ENCODE assay signal across 24 cellular contexts in genomic region chr7:158027646-158028045, GRCh38.
"Had no signal": no experiment of that assay in that cellular context is flagged by ENCODE, and none has a peak within 500 bp of the region (broad histone marks: within the 10 kb centered on the region; RNA-seq: fewer than 3 reads in every experiment).

No MANE protein-coding gene starts in this region.

- H3K4me1 Mint-ChIP-seq: activated B cell treated with CpG ODN at 0.5 μM for 24 hours; activated CD4-positive, alpha-beta T cell treated with anti-CD3 and anti-CD28 coated beads, Interleukin-2, amount 10 ng/mL, durations not matched to agents 24 days and 14 days; activated CD8-positive, alpha-beta memory T cell treated with anti-CD3 and anti-CD28 coated beads, Interleukin-2, amount 10 ng/mL, durations not matched to agents 7 days and 5 days; activated naive CD8-positive, alpha-beta T cell treated with anti-CD3 and anti-CD28 coated beads, Interleukin-2, amount 50 U/mL, for 24 hours had no signal

- H3K36me3 ChIP-seq: ascending aorta had no signal

- H3K4me1 ChIP-seq: ascending aorta, body of pancreas had no signal

- H3K4me3 Mint-ChIP-seq: activated B cell treated with CpG ODN at 0.5 μM for 24 hours; activated CD4-positive, alpha-beta T cell treated with anti-CD3 and anti-CD28 coated beads, Interleukin-2, amount 10 ng/mL, durations not matched to agents 24 days and 14 days; activated CD8-positive, alpha-beta memory T cell treated with anti-CD3 and anti-CD28 coated beads, Interleukin-2, amount 10 ng/mL, durations not matched to agents 7 days and 5 days; activated naive CD8-positive, alpha-beta T cell treated with anti-CD3 and anti-CD28 coated beads, Interleukin-2, amount 50 U/mL, for 24 hours; activated T-cell treated with anti-CD3 and anti-CD28 coated beads, Interleukin-2, amount 50 U/mL, for 24 hours; T-helper 17 cell had no signal

- H3K4me3 ChIP-seq: ascending aorta, body of pancreas, K562 had no signal

- H3K9me3 Mint-ChIP-seq: activated B cell treated with CpG ODN at 0.5 μM for 24 hours; activated CD4-positive, alpha-beta T cell treated with anti-CD3 and anti-CD28 coated beads, Interleukin-2, amount 10 ng/mL, durations not matched to agents 24 days and 14 days; activated naive CD4-positive, alpha-beta T cell treated with anti-CD3 and anti-CD28 coated beads, Interleukin-2, amount 50 U/mL, for 72 hours; activated naive CD8-positive, alpha-beta T cell treated with anti-CD3 and anti-CD28 coated beads, Interleukin-2, amount 50 U/mL, for 24 hours; activated T-cell treated with anti-CD3 and anti-CD28 coated beads, Interleukin-2, amount 50 U/mL, for 24 hours had no signal

- H3K36me3 Mint-ChIP-seq: activated CD8-positive, alpha-beta memory T cell treated with anti-CD3 and anti-CD28 coated beads, Interleukin-2, amount 10 ng/mL, durations not matched to agents 7 days and 5 days had no signal

- H3K27me3 Mint-ChIP-seq: activated B cell treated with CpG ODN at 0.5 μM for 24 hours; activated CD4-positive, alpha-beta T cell treated with anti-CD3 and anti-CD28 coated beads, Interleukin-2, amount 10 ng/mL, durations not matched to agents 24 days and 14 days; activated CD8-positive, alpha-beta memory T cell treated with anti-CD3 and anti-CD28 coated beads, Interleukin-2, amount 10 ng/mL, durations not matched to agents 7 days and 5 days; activated naive CD8-positive, alpha-beta T cell treated with anti-CD3 and anti-CD28 coated beads, Interleukin-2, amount 50 U/mL, for 24 hours had no signal

- H3K9me3 ChIP-seq: ascending aorta, body of pancreas had no signal

- DNase-seq: activated B cell treated with CpG ODN at 0.5 μM for 24 hours; activated CD4-positive, alpha-beta T cell treated with anti-CD3 and anti-CD28 coated beads for 1 hour; activated CD4-positive, alpha-beta T cell treated with anti-CD3 and anti-CD28 coated beads, Interleukin-2, amount 10 ng/mL, durations not matched to agents 24 days and 14 days; activated CD4-positive, alpha-beta T cell treated with anti-CD3 and anti-CD28 coated beads, Interleukin-2, amount 50 U/mL, for 48 hours; activated CD8-positive, alpha-beta memory T cell treated with anti-CD3 and anti-CD28 coated beads, Interleukin-2, amount 10 ng/mL, durations not matched to agents 7 days and 5 days; activated effector memory CD4-positive, alpha-beta T cell treated with anti-CD3 and anti-CD28 coated beads, Interleukin-2, amount 50 U/mL, for 16 hours; activated naive CD4-positive, alpha-beta T cell treated with Interleukin-2 at 50 U/mL for 16 hours; activated naive CD8-positive, alpha-beta T cell treated with anti-CD3 and anti-CD28 coated beads, Interleukin-2, amount 50 U/mL, for 24 hours; activated T-cell treated with anti-CD3 and anti-CD28 coated beads, Interleukin-2, amount 50 U/mL, for 24 hours; amniotic stem cell; Kasumi-1; NCI-H1105 treated with DMSO at 0.1 percent for 48 hours; NCI-H1436 treated with DMSO at 0.1 percent for 48 hours; NCI-H187; NCI-H2081; NCI-H446; NCI-H524; PC-3; T-helper 17 cell; T-helper 9 cell had no signal

- H3K27me3 ChIP-seq: ascending aorta, body of pancreas had no signal

- H3K27ac Mint-ChIP-seq: activated B cell treated with CpG ODN at 0.5 μM for 24 hours; activated CD4-positive, alpha-beta T cell treated with anti-CD3 and anti-CD28 coated beads, Interleukin-2, amount 10 ng/mL, durations not matched to agents 24 days and 14 days; activated CD8-positive, alpha-beta memory T cell treated with anti-CD3 and anti-CD28 coated beads, Interleukin-2, amount 10 ng/mL, durations not matched to agents 7 days and 5 days; activated naive CD4-positive, alpha-beta T cell treated with anti-CD3 and anti-CD28 coated beads, Interleukin-2, amount 50 U/mL, for 72 hours; activated naive CD8-positive, alpha-beta T cell treated with anti-CD3 and anti-CD28 coated beads, Interleukin-2, amount 50 U/mL, for 24 hours; activated T-cell treated with anti-CD3 and anti-CD28 coated beads, Interleukin-2, amount 50 U/mL, for 24 hours; T-helper 17 cell had no signal

- ATAC-seq: activated CD8-positive, alpha-beta memory T cell treated with anti-CD3 and anti-CD28 coated beads, Interleukin-2, amount 10 ng/mL, durations not matched to agents 7 days and 5 days; activated naive CD4-positive, alpha-beta T cell treated with anti-CD3 and anti-CD28 coated beads, Interleukin-2, amount 50 U/mL, for 72 hours; activated naive CD8-positive, alpha-beta T cell treated with anti-CD3 and anti-CD28 coated beads, Interleukin-2, amount 50 U/mL, for 24 hours; PC-3; T-helper 17 cell had no signal

- H3K27ac ChIP-seq: ascending aorta, body of pancreas had no signal
